Comparison of ENCODE assay signal across 18 cellular contexts in the genomic region with DNA sequence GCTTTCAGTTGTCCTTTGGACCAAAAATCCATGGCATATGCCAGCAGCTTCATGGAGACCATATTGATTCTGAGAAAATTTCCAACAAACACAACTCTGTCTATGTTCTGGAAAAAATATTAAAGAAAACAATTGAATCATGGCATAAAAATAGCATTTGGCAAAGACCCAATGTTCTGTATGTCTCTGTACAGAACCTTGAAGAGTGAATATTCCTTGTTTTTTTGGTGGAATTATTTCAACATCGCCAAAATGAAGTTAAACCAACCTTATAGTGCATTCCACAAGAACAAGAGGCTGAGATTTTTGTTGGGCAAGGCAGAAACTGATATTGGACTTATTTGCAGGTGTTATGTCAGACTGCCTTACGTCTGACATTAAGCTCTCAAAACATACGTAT. TPM values are rescaled to one million over a fixed set of nuclear protein-coding genes. Genes with fewer than 3 reads are reported as not detected.
DNase-seq lines count a peak whose midpoint lies in the region; ATAC-seq and TF ChIP-seq lines count a peak whose summit lies in the region.
"Had no signal": no experiment of that assay in that cellular context is flagged by ENCODE, and none has a peak within 500 bp of the region (broad histone marks: within the 10 kb centered on the region; RNA-seq: fewer than 3 reads in every experiment).

No MANE protein-coding gene starts in this region.

- H3K36me3 Mint-ChIP-seq in chondrocyte (ENCODE audit: low read depth) (peaks cover 4% of the 10 kb centered on the region), T-cell (peaks cover 16% of the 10 kb centered on the region)

- WGBS in psoas muscle, 3 donors = 69 to 88% (median 75%) methylated on average over 3 of the region's 3 CpGs

- H3K27me3 Mint-ChIP-seq in chondrocyte (ENCODE audit: low read depth) (no peaks in the 10 kb centered on the region), T-cell (no peaks in the 10 kb centered on the region)
- H3K27me3 Mint-ChIP-seq: CD4-positive, alpha-beta T cell had no signal

- no peak for TF ChIP-seq CTCF in cardiac muscle cell (IDR thresholded peaks at IDR 0.05; ENCODE audit: low read depth, low read length)
- TF ChIP-seq CTCF in chondrocyte (IDR thresholded peaks at IDR 0.05) = no peak
- TF ChIP-seq CTCF in psoas muscle (IDR thresholded peaks at IDR 0.05) = no peak

- intact Hi-C loops in left cardiac atrium (cut with DNase I) = loop anchor here in 1 of 2 donors (10.0 kb wide), 1 partner anchor 106 kb away; no protein-coding TSS in a partner anchor
- intact Hi-C loops in psoas muscle (cut with DNase I) = no loop called here

- H3K9me3 Mint-ChIP-seq in chondrocyte (ENCODE audit: low read depth) = peaks cover 9% of the 10 kb centered on the region
- no peaks in the 10 kb centered on the region for H3K9me3 Mint-ChIP-seq in T-cell
- H3K9me3 Mint-ChIP-seq: CD4-positive, alpha-beta T cell had no signal

- H3K36me3 ChIP-seq in cardiac muscle cell (peaks cover 24% of the 10 kb centered on the region), psoas muscle (ENCODE audit: insufficient read depth in 1 of 2, low read depth in 1 of 2) (peaks cover 3 to 27% of the 10 kb centered on the region in 2 donors)

- CTCF ChIA-PET in T-cell (lab: Charles Lee) = no interaction called here

- H3K27ac Mint-ChIP-seq in chondrocyte (ENCODE audit: unreplicated experiment) (peak overlapping the region; percentile 90), T-cell (no peak overlapping the region)
- H3K27ac Mint-ChIP-seq: CD4-positive, alpha-beta T cell had no signal

- no peak overlapping the region for H3K4me3 ChIP-seq in cardiac muscle cell
- H3K4me3 ChIP-seq in psoas muscle = no peak overlapping the region
- H3K4me3 ChIP-seq: GM23248 had no signal

- no peaks in the 10 kb centered on the region for H3K9me3 ChIP-seq in cardiac muscle cell (ENCODE audit: low read depth)
- no peaks in the 10 kb centered on the region for H3K9me3 ChIP-seq in psoas muscle
- H3K9me3 ChIP-seq: BE2C had no signal

- H3K27ac ChIP-seq in cardiac muscle cell (peak overlapping the region; percentile 82), psoas muscle (peak overlapping the region; percentile 41)
- H3K27ac ChIP-seq: GM23248 had no signal

- DNase-seq in cardiac muscle cell (ENCODE audit: low read depth in 1 of 2, low spot score in 1 of 2) = peak in 1 of 2 donors; percentile 21
- DNase-seq in left cardiac atrium = no peak
- no peak for DNase-seq in chondrocyte (ENCODE audit: low spot score)
- peak; percentile 23 for DNase-seq in fibroblast of peridontal ligament (ENCODE audit: extremely low read depth)
- no peak for DNase-seq in psoas muscle
- no peak for DNase-seq in activated T-cell treated with anti-CD3 and anti-CD28 coated beads, Interleukin-2, amount 50 U/mL, for 1 hour
- DNase-seq in T-cell = no peak
- DNase-seq: 8988T; BE2C; CD4-positive, alpha-beta T cell; DMS79; GM23248; MV-4-11; NCI-H1417 treated with DMSO at 0.1 percent for 48 hours; NCI-H1930; NCI-H526 treated with DMSO at 0.1 percent for 48 hours had no signal

- H3K4me1 Mint-ChIP-seq in chondrocyte (ENCODE audit: low read depth) (peaks cover 49% of the 10 kb centered on the region), T-cell (no peaks in the 10 kb centered on the region)

- ATAC-seq in left cardiac atrium (no peak), psoas muscle (peak in 1 of 4 donors; percentile 40), HG02798 (IDR thresholded peaks at IDR 0.05; ENCODE audit: poor library complexity, unreplicated experiment) (no peak), T-cell (replicated peaks in 1 of 4) (no peak)

- H3K4me3 Mint-ChIP-seq in chondrocyte (ENCODE audit: unreplicated experiment) = peak overlapping the region; percentile 2
- H3K4me3 Mint-ChIP-seq in T-cell = no peak overlapping the region
- H3K4me3 Mint-ChIP-seq: CD4-positive, alpha-beta T cell had no signal

- H3K27me3 ChIP-seq in cardiac muscle cell (no peaks in the 10 kb centered on the region), psoas muscle (ENCODE audit: insufficient read depth in 3 of 3, low read length in 2 of 3) (no peaks in the 10 kb centered on the region)
- H3K27me3 ChIP-seq: BE2C had no signal

- peaks cover 30% of the 10 kb centered on the region for H3K4me1 ChIP-seq in cardiac muscle cell (ENCODE audit: low read depth)
- H3K4me1 ChIP-seq in psoas muscle = peaks cover 29% of the 10 kb centered on the region
- H3K4me1 ChIP-seq: BE2C had no signal

- POLR2A ChIA-PET in T-cell (lab: Charles Lee) = no interaction called here

RNA-seq across cellular contexts. Expression of a gene that starts 53.3 kb away (rescaled TPM):
- total RNA-seq in cardiac muscle cell = 7.0 and 8.1 TPM in 2 replicates
- polyA plus RNA-seq in cardiac muscle cell = 7.6 and 10.1 TPM in 2 replicates
- 1 to 10 TPM; 2.3 to 6.2 TPM for total RNA-seq in left cardiac atrium
- total RNA-seq in chondrocyte = 2.6 to 5.2 TPM (median 2.8 TPM) in 3 replicates
- total RNA-seq in psoas muscle = 1 to 10 TPM in 3 of 4 donors, under 1 TPM in 1; 0.98 to 1.9 (median 1.2) TPM
- polyA plus RNA-seq in psoas muscle = 1 to 10 TPM in 2 of 3 donors, under 1 TPM in 1; 0.74 to 1.2 (median 1.1) TPM
- total RNA-seq in T-cell = not detected
- total RNA-seq: CD4-positive, alpha-beta T cell; G401; GM23248 had no signal
- polyA plus RNA-seq: GM23248 had no signal

RNA-seq across cellular contexts. Expression of a gene that starts 56.4 kb away (rescaled TPM):
- total RNA-seq in cardiac muscle cell (16.9 and 34.2 TPM in 2 replicates), left cardiac atrium (10 to 100 TPM in 1 of 2 donors, 1 to 10 TPM in 1; 7.6 to 11.1 TPM), chondrocyte (6.3 to 13.9 TPM (median 7.6 TPM) in 3 replicates), psoas muscle (10 to 100 TPM in 3 of 4 donors, 1 to 10 TPM in 1; 3.5 to 17.0 (median 11.8) TPM), T-cell (1 to 10 TPM; 1.4 to 2.0 (median 1.8) TPM)
- polyA plus RNA-seq in cardiac muscle cell (38.2 and 39.0 TPM in 2 replicates), psoas muscle (1 to 10 TPM in 2 of 3 donors, under 1 TPM in 1; 0.91 to 6.3 (median 4.8) TPM)
